Comparison of ENCODE assay signal across 10 cellular contexts in genomic region chr12:8947737-8948136, GRCh38. TPM values are rescaled to one million over a fixed set of nuclear protein-coding genes. Genes with fewer than 3 reads are reported as not detected.
A peak's percentile ranks its signal among the peaks of the same experiment; 100 is the strongest.
DNase-seq lines count a peak whose midpoint lies in the region; ATAC-seq and TF ChIP-seq lines count a peak whose summit lies in the region.
"Had no signal": no experiment of that assay in that cellular context is flagged by ENCODE, and none has a peak within 500 bp of the region (broad histone marks: within the 10 kb centered on the region; RNA-seq: fewer than 3 reads in every experiment).

No MANE protein-coding gene starts in this region.

- H3K4me1 Mint-ChIP-seq in IgD-negative memory B cell, result peaks cover 27 to 43% (median 38%) of the 10 kb centered on the region in 3 donors
- peaks cover 38% of the 10 kb centered on the region for H3K4me1 Mint-ChIP-seq in activated T-helper 17 cell treated with anti-CD3 and anti-CD28 coated beads, Interleukin-2, amount 50 U/mL, for 72 hours
- H3K4me1 Mint-ChIP-seq in naive thymus-derived CD4-positive, alpha-beta T cell, result peaks cover 35 to 55% (median 52%) of the 10 kb centered on the region in 7 donors

- H3K9me3 Mint-ChIP-seq in IgD-negative memory B cell, result peaks cover 0 to 1% (median 0%) of the 10 kb centered on the region in 3 donors
- H3K9me3 Mint-ChIP-seq in activated T-helper 17 cell treated with anti-CD3 and anti-CD28 coated beads, Interleukin-2, amount 50 U/mL, for 72 hours, result peaks cover under 1% of the 10 kb centered on the region
- H3K9me3 Mint-ChIP-seq in naive thymus-derived CD4-positive, alpha-beta T cell, result peaks cover 0 to 2% (median 0%) of the 10 kb centered on the region in 11 donors

- H3K27me3 Mint-ChIP-seq in IgD-negative memory B cell, result no peaks in the 10 kb centered on the region
- no peaks in the 10 kb centered on the region for H3K27me3 Mint-ChIP-seq in activated T-helper 17 cell treated with anti-CD3 and anti-CD28 coated beads, Interleukin-2, amount 50 U/mL, for 72 hours
- H3K27me3 Mint-ChIP-seq in naive thymus-derived CD4-positive, alpha-beta T cell, result no peaks in the 10 kb centered on the region

- peak overlapping the region in 2 of 4 donors; percentile 93 to 98 for H3K4me3 Mint-ChIP-seq in IgD-negative memory B cell
- peak overlapping the region; percentile 96 for H3K4me3 Mint-ChIP-seq in activated T-helper 17 cell treated with anti-CD3 and anti-CD28 coated beads, Interleukin-2, amount 50 U/mL, for 72 hours
- H3K4me3 Mint-ChIP-seq in naive thymus-derived CD4-positive, alpha-beta T cell, result peak overlapping the region in 7 of 10 donors; percentile 31 to 99 (median 83)

- intact Hi-C loops in naive thymus-derived CD4-positive, alpha-beta T cell (cut with micrococcal nuclease), result loop anchor here (2.0 kb wide), 2 partner anchors 21 to 251 kb away; partner anchors contain the start of gene RIMKLB (in 1 of the 2)
- intact Hi-C loops in colonic mucosa (cut with DNase I), result no loop called here

- DNase-seq in COLO829 (ENCODE audit: low spot score), result peak; percentile 9
- no peak for DNase-seq in naive thymus-derived CD4-positive, alpha-beta T cell
- DNase-seq in colonic mucosa, result no peak
- DNase-seq: activated effector memory CD4-positive, alpha-beta T cell treated with anti-CD3 and anti-CD28 coated beads, Interleukin-2, amount 50 U/mL, for 16 hours had no signal

- CTCF ChIA-PET in naive thymus-derived CD4-positive, alpha-beta T cell (lab: Charles Lee), result interaction anchor here (1.3 to 15.2 kb wide), 3 partner anchors 57 to 102 kb away, joined by 3 to 287 read pairs (median 158); no protein-coding TSS in a partner anchor

- no peaks in the 10 kb centered on the region for H3K9me3 ChIP-seq in naive thymus-derived CD4-positive, alpha-beta T cell (ENCODE audit: control insufficient read depth in 2 of 3, low read length in 3 of 3)
- H3K9me3 ChIP-seq in colonic mucosa, result no peaks in the 10 kb centered on the region

- peaks cover 23 to 30% of the 10 kb centered on the region in 2 donors for H3K4me1 ChIP-seq in naive thymus-derived CD4-positive, alpha-beta T cell (ENCODE audit: control insufficient read depth in 2 of 2, insufficient read depth in 2 of 2, low read length in 2 of 2)
- peaks cover 8% of the 10 kb centered on the region for H3K4me1 ChIP-seq in colonic mucosa

- peaks cover 7 to 42% (median 14%) of the 10 kb centered on the region in 3 experiments for H3K36me3 ChIP-seq in naive thymus-derived CD4-positive, alpha-beta T cell (ENCODE audit: control insufficient read depth in 2 of 3, insufficient read depth in 3 of 3, low read length in 3 of 3)
- peaks cover 6% of the 10 kb centered on the region for H3K36me3 ChIP-seq in colonic mucosa

- no peaks in the 10 kb centered on the region for H3K27me3 ChIP-seq in naive thymus-derived CD4-positive, alpha-beta T cell (ENCODE audit: control insufficient read depth in 2 of 2, insufficient read depth in 2 of 2, low read length in 2 of 2)
- no peaks in the 10 kb centered on the region for H3K27me3 ChIP-seq in colonic mucosa

- no peak for ATAC-seq in activated T-helper 17 cell treated with anti-CD3 and anti-CD28 coated beads, Interleukin-2, amount 50 U/mL, for 72 hours (replicated peaks)
- ATAC-seq in naive thymus-derived CD4-positive, alpha-beta T cell, result no peak
- ATAC-seq in HG03108 (IDR thresholded peaks at IDR 0.05; ENCODE audit: unreplicated experiment) (no peak), GM18502 (IDR thresholded peaks at IDR 0.05; ENCODE audit: poor library complexity, unreplicated experiment) (no peak), GM19467 (IDR thresholded peaks at IDR 0.05; ENCODE audit: unreplicated experiment) (no peak)
- ATAC-seq: esophagus mucosa had no signal

- peak overlapping the region; percentile 80 to 95 (median 84) for H3K27ac Mint-ChIP-seq in IgD-negative memory B cell
- peak overlapping the region; percentile 71 for H3K27ac Mint-ChIP-seq in activated T-helper 17 cell treated with anti-CD3 and anti-CD28 coated beads, Interleukin-2, amount 50 U/mL, for 72 hours
- H3K27ac Mint-ChIP-seq in naive thymus-derived CD4-positive, alpha-beta T cell, result peak overlapping the region in 6 of 9 donors; percentile 20 to 98 (median 80)

- H3K27ac ChIP-seq in naive thymus-derived CD4-positive, alpha-beta T cell (ENCODE audit: low read depth, low read length), result peak overlapping the region; percentile 92
- no peak overlapping the region for H3K27ac ChIP-seq in colonic mucosa

- POLR2A ChIA-PET in naive thymus-derived CD4-positive, alpha-beta T cell (lab: Charles Lee), result interaction anchor here (0.6 to 8.9 kb wide), 7 partner anchors 10 to 102 kb away, joined by 3 to 148 read pairs (median 5); partner anchors contain the start of gene PHC1

- no peak for TF ChIP-seq CTCF in colonic mucosa (IDR thresholded peaks at IDR 0.05)

- H3K36me3 Mint-ChIP-seq in IgD-negative memory B cell, result peaks cover 2% of the 10 kb centered on the region
- peaks cover 59% of the 10 kb centered on the region for H3K36me3 Mint-ChIP-seq in activated T-helper 17 cell treated with anti-CD3 and anti-CD28 coated beads, Interleukin-2, amount 50 U/mL, for 72 hours (ENCODE audit: low read depth)
- H3K36me3 Mint-ChIP-seq in naive thymus-derived CD4-positive, alpha-beta T cell, result peaks cover 0 to 23% (median 7%) of the 10 kb centered on the region in 5 donors

- H3K9ac ChIP-seq in colonic mucosa (ENCODE audit: low read depth in 2 of 2, low read length in 2 of 2), result no peak overlapping the region

- H3K4me3 ChIP-seq in naive thymus-derived CD4-positive, alpha-beta T cell (ENCODE audit: low read length), result no peak overlapping the region
- no peak overlapping the region for H3K4me3 ChIP-seq in colonic mucosa

RNA-seq across cellular contexts. Expression of gene M6PR, which starts 1.7 kb away (rescaled TPM):
- polyA plus RNA-seq in IgD-negative memory B cell, result 186 TPM
- 100 to 1,000 TPM; 144 to 199 TPM for total RNA-seq in activated T-helper 17 cell treated with anti-CD3 and anti-CD28 coated beads, Interleukin-2, amount 50 U/mL, for 72 hours
- 100 to 1,000 TPM; 123 to 195 (median 176) TPM for total RNA-seq in naive thymus-derived CD4-positive, alpha-beta T cell
- polyA plus RNA-seq in naive thymus-derived CD4-positive, alpha-beta T cell, result 100 to 1,000 TPM; 239 to 248 TPM
- 100 to 1,000 TPM in 1 of 2 donors, 10 to 100 TPM in 1; 84.3 to 122 TPM for total RNA-seq in colonic mucosa

RNA-seq across cellular contexts. Expression of gene PHC1, which starts 33.4 kb away (rescaled TPM):
- 18.7 TPM for polyA plus RNA-seq in IgD-negative memory B cell
- total RNA-seq in activated T-helper 17 cell treated with anti-CD3 and anti-CD28 coated beads, Interleukin-2, amount 50 U/mL, for 72 hours, result 10 to 100 TPM; 13.0 to 17.0 TPM
- 10 to 100 TPM; 15.4 to 55.0 (median 45.6) TPM for total RNA-seq in naive thymus-derived CD4-positive, alpha-beta T cell
- 10 to 100 TPM; 19.5 to 23.6 TPM for polyA plus RNA-seq in naive thymus-derived CD4-positive, alpha-beta T cell
- total RNA-seq in colonic mucosa, result 10 to 100 TPM in 1 of 2 donors, 1 to 10 TPM in 1; 7.2 to 12.8 TPM

RNA-seq across cellular contexts. Expression of gene KLRG1, which starts 41.6 kb away (rescaled TPM):
- polyA plus RNA-seq in IgD-negative memory B cell, result 16.8 TPM
- total RNA-seq in activated T-helper 17 cell treated with anti-CD3 and anti-CD28 coated beads, Interleukin-2, amount 50 U/mL, for 72 hours, result 1 to 10 TPM; 3.0 to 4.8 TPM
- total RNA-seq in naive thymus-derived CD4-positive, alpha-beta T cell, result 10 to 100 TPM in 3 of 5 experiments, 1 to 10 TPM in 2; 2.8 to 43.8 (median 26.9) TPM
- 10 to 100 TPM; 11.7 to 18.0 TPM for polyA plus RNA-seq in naive thymus-derived CD4-positive, alpha-beta T cell
- 1 to 10 TPM in 1 of 2 donors, under 1 TPM in 1; 0.54 to 1.0 TPM for total RNA-seq in colonic mucosa
